18 cellular contexts compared by ENCODE assay signal in the genomic region with DNA sequence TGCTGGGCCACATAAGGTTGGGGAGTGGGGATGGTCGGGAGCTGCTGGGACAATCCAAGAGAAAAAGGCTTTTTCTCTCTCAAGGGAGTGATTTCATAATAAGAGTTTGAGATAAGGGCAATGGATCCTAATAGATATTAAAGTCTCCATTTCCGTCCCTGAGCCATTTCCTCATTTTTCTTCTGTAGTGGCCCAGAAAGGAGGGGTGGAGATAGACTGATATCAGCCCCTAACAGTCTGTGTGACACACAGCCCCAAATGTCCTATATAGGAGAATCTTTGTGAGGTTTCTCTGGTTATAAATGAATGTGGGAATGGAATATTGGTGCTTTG. TPM values are rescaled to one million over a fixed set of nuclear protein-coding genes. Genes with fewer than 3 reads are reported as not detected.
DNase-seq lines count a peak whose midpoint lies in the region; ATAC-seq lines count a peak whose summit lies in the region.
"Had no signal": no experiment of that assay in that cellular context is flagged by ENCODE, and none has a peak within 500 bp of the region (broad histone marks: within the 10 kb centered on the region; RNA-seq: fewer than 3 reads in every experiment).

No MANE protein-coding gene starts in this region.

- no peaks in the 10 kb centered on the region for H3K9me3 ChIP-seq in CD4-positive, alpha-beta memory T cell (ENCODE audit: control insufficient read depth in 1 of 2, low read length in 2 of 2)
- H3K9me3 ChIP-seq: BE2C, SJSA1 had no signal

- CTCF ChIA-PET in CD4-positive, alpha-beta memory T cell (lab: Charles Lee; ENCODE audit: partially characterized antibody) = interaction anchor here (16.1 kb wide), 1 partner anchor 15 kb away, joined by 623 read pairs; no protein-coding TSS in a partner anchor
- CTCF ChIA-PET in activated CD8-positive, alpha-beta T cell treated with anti-CD3 and anti-CD28 coated beads, Interleukin-2, amount 10 ng/mL, durations not matched to agents 7 days and 5 days (lab: Charles Lee) = interaction anchor here (6.0 to 13.6 kb wide), 2 partner anchors 14 to 93 kb away, joined by 33 to 584 read pairs; no protein-coding TSS in a partner anchor

- H3K4me3 Mint-ChIP-seq in CD4-positive, alpha-beta memory T cell = peak overlapping the region in 6 of 8 donors; percentile 22 to 99 (median 67)
- H3K4me3 Mint-ChIP-seq in activated CD8-positive, alpha-beta T cell treated with anti-CD3 and anti-CD28 coated beads, Interleukin-2, amount 10 ng/mL, durations not matched to agents 7 days and 5 days = no peak overlapping the region
- no peak overlapping the region for H3K4me3 Mint-ChIP-seq in memory B cell
- H3K4me3 Mint-ChIP-seq: H9 had no signal

- no peaks in the 10 kb centered on the region for H3K27me3 ChIP-seq in CD4-positive, alpha-beta memory T cell (ENCODE audit: insufficient read depth, low read length)
- H3K27me3 ChIP-seq: BE2C had no signal

- H3K4me1 Mint-ChIP-seq in CD4-positive, alpha-beta memory T cell = peaks cover 75 to 100% (median 91%) of the 10 kb centered on the region in 4 donors
- peaks cover 96% of the 10 kb centered on the region for H3K4me1 Mint-ChIP-seq in activated CD8-positive, alpha-beta T cell treated with anti-CD3 and anti-CD28 coated beads, Interleukin-2, amount 10 ng/mL, durations not matched to agents 7 days and 5 days (ENCODE audit: low read depth)
- H3K4me1 Mint-ChIP-seq in memory B cell = peaks cover 71% of the 10 kb centered on the region

- peaks cover 27% of the 10 kb centered on the region for H3K36me3 ChIP-seq in CD4-positive, alpha-beta memory T cell (ENCODE audit: insufficient read depth, low read length)
- H3K36me3 ChIP-seq: BE2C, SJSA1 had no signal

- peak overlapping the region; percentile 99 for H3K27ac ChIP-seq in CD4-positive, alpha-beta memory T cell (ENCODE audit: low read depth, low read length)
- H3K27ac ChIP-seq: dorsolateral prefrontal cortex, hepatocyte, SJSA1 had no signal

- peak overlapping the region in 1 of 2 donors; percentile 49 for H3K4me3 ChIP-seq in CD4-positive, alpha-beta memory T cell (ENCODE audit: low read length in 2 of 2)
- H3K4me3 ChIP-seq in Jurkat, Clone E6-1 (ENCODE audit: low read length) = peak overlapping the region; percentile 5; the same call in 1 of the 2 replicates
- H3K4me3 ChIP-seq: dorsolateral prefrontal cortex, hepatocyte, SJSA1, smooth muscle cell had no signal

- H3K27me3 Mint-ChIP-seq in CD4-positive, alpha-beta memory T cell = no peaks in the 10 kb centered on the region
- no peaks in the 10 kb centered on the region for H3K27me3 Mint-ChIP-seq in activated CD8-positive, alpha-beta T cell treated with anti-CD3 and anti-CD28 coated beads, Interleukin-2, amount 10 ng/mL, durations not matched to agents 7 days and 5 days (ENCODE audit: low read depth)
- H3K27me3 Mint-ChIP-seq in memory B cell = no peaks in the 10 kb centered on the region

- peaks cover 0 to 4% (median 0%) of the 10 kb centered on the region in 8 donors for H3K9me3 Mint-ChIP-seq in CD4-positive, alpha-beta memory T cell
- no peaks in the 10 kb centered on the region for H3K9me3 Mint-ChIP-seq in activated CD8-positive, alpha-beta T cell treated with anti-CD3 and anti-CD28 coated beads, Interleukin-2, amount 10 ng/mL, durations not matched to agents 7 days and 5 days (ENCODE audit: insufficient read depth)
- H3K9me3 Mint-ChIP-seq in memory B cell = no peaks in the 10 kb centered on the region
- H3K9me3 Mint-ChIP-seq: H9 had no signal

- POLR2A ChIA-PET in CD4-positive, alpha-beta memory T cell (lab: Charles Lee; ENCODE audit: partially characterized antibody) = interaction anchor here (1.0 to 31.0 kb wide), 22 partner anchors 2 to 602 kb away, joined by 3 to 6843 read pairs (median 58); partner anchors contain the start of genes EPHB6 and GSTK1
- POLR2A ChIA-PET in activated CD8-positive, alpha-beta T cell treated with anti-CD3 and anti-CD28 coated beads, Interleukin-2, amount 10 ng/mL, durations not matched to agents 7 days and 5 days (lab: Charles Lee) = interaction anchor here (0.7 to 22.0 kb wide), 4 partner anchors 14 to 248 kb away, joined by 3 to 2065 read pairs (median 4); no protein-coding TSS in a partner anchor

- peaks cover 41 to 43% of the 10 kb centered on the region in 2 donors for H3K36me3 Mint-ChIP-seq in CD4-positive, alpha-beta memory T cell
- peaks cover 50% of the 10 kb centered on the region for H3K36me3 Mint-ChIP-seq in activated CD8-positive, alpha-beta T cell treated with anti-CD3 and anti-CD28 coated beads, Interleukin-2, amount 10 ng/mL, durations not matched to agents 7 days and 5 days (ENCODE audit: low read depth)
- H3K36me3 Mint-ChIP-seq in memory B cell = peaks cover 32% of the 10 kb centered on the region

- H3K27ac Mint-ChIP-seq in CD4-positive, alpha-beta memory T cell = peak overlapping the region; percentile 99 to 100 (median 100)
- H3K27ac Mint-ChIP-seq in activated CD8-positive, alpha-beta T cell treated with anti-CD3 and anti-CD28 coated beads, Interleukin-2, amount 10 ng/mL, durations not matched to agents 7 days and 5 days = peak overlapping the region; percentile 99
- peak overlapping the region; percentile 99 for H3K27ac Mint-ChIP-seq in memory B cell
- H3K27ac Mint-ChIP-seq: H9 had no signal

- intact Hi-C loops in CD4-positive, alpha-beta memory T cell (cut with micrococcal nuclease) = no loop called here

- peaks cover 97% of the 10 kb centered on the region for H3K4me1 ChIP-seq in CD4-positive, alpha-beta memory T cell (ENCODE audit: insufficient read depth, low read length)
- H3K4me1 ChIP-seq: BE2C, SJSA1 had no signal

- no peak for DNase-seq in CD4-positive, alpha-beta memory T cell
- peak; percentile 33 for DNase-seq in Jurkat, Clone E6-1 (ENCODE audit: low read depth, low spot score)
- DNase-seq in activated CD8-positive, alpha-beta T cell treated with anti-CD3 and anti-CD28 coated beads, Interleukin-2, amount 10 ng/mL, durations not matched to agents 7 days and 5 days = no peak
- DNase-seq in memory B cell (ENCODE audit: low spot score in 2 of 2) = no peak
- no peak for DNase-seq in kidney glomerular epithelial cell (lab: John Stamatoyannopoulos, UW)
- DNase-seq: activated CD8-positive, alpha-beta memory T cell treated with anti-CD3 and anti-CD28 coated beads, Interleukin-2, amount 50 U/mL, for 4 hours; BE2C; dorsolateral prefrontal cortex; EL; H9; NCI-H1092 treated with DMSO at 0.1 percent for 48 hours had no signal

- ATAC-seq in activated CD8-positive, alpha-beta T cell treated with anti-CD3 and anti-CD28 coated beads, Interleukin-2, amount 10 ng/mL, durations not matched to agents 7 days and 5 days = no peak
- ATAC-seq in memory B cell (ENCODE audit: low read depth) = no peak
- no peak for ATAC-seq in GM19395 (IDR thresholded peaks at IDR 0.05; ENCODE audit: unreplicated experiment)
- ATAC-seq in HG02623 (IDR thresholded peaks at IDR 0.05; ENCODE audit: unreplicated experiment) = no peak
- no peak for ATAC-seq in GM21529 (IDR thresholded peaks at IDR 0.05; ENCODE audit: unreplicated experiment)

RNA-seq across cellular contexts. Expression of gene PRSS2, which starts 35.2 kb away (rescaled TPM):
- not detected for total RNA-seq in CD4-positive, alpha-beta memory T cell
- not detected for polyA plus RNA-seq in CD4-positive, alpha-beta memory T cell
- not detected for polyA plus RNA-seq in Jurkat, Clone E6-1 (2012; ENCODE audit: insufficient read depth, insufficient read length)
- not detected for total RNA-seq in activated CD8-positive, alpha-beta T cell treated with anti-CD3 and anti-CD28 coated beads, Interleukin-2, amount 10 ng/mL, durations not matched to agents 7 days and 5 days
- total RNA-seq: dorsolateral prefrontal cortex, fibroblast of lung, H9, SJSA1, smooth muscle cell had no signal
- polyA plus RNA-seq: fibroblast of lung, smooth muscle cell had no signal

RNA-seq across cellular contexts. Expression of gene EPHB6, which starts 48.9 kb away (rescaled TPM):
- total RNA-seq in CD4-positive, alpha-beta memory T cell = 10 to 100 TPM; 48.4 to 65.0 TPM
- polyA plus RNA-seq in CD4-positive, alpha-beta memory T cell = 10 to 100 TPM; 14.2 to 27.4 TPM
- polyA plus RNA-seq in Jurkat, Clone E6-1 (2012; ENCODE audit: insufficient read depth, insufficient read length) = 34.2 TPM
- 1 to 10 TPM; 7.0 TPM for total RNA-seq in activated CD8-positive, alpha-beta T cell treated with anti-CD3 and anti-CD28 coated beads, Interleukin-2, amount 10 ng/mL, durations not matched to agents 7 days and 5 days

RNA-seq across cellular contexts. Expression of gene PRSS1, which starts 56.7 kb away (rescaled TPM):
- total RNA-seq in CD4-positive, alpha-beta memory T cell = under 1 TPM in 1 of 2 experiments, not detected in 1; 0.44 TPM
- not detected for polyA plus RNA-seq in CD4-positive, alpha-beta memory T cell
- polyA plus RNA-seq in Jurkat, Clone E6-1 (2012; ENCODE audit: insufficient read depth, insufficient read length) = not detected
- not detected for total RNA-seq in activated CD8-positive, alpha-beta T cell treated with anti-CD3 and anti-CD28 coated beads, Interleukin-2, amount 10 ng/mL, durations not matched to agents 7 days and 5 days
- total RNA-seq: dorsolateral prefrontal cortex, fibroblast of lung, H9, SJSA1, smooth muscle cell had no signal
- polyA plus RNA-seq: fibroblast of lung, smooth muscle cell had no signal

Comparison
In these comparisons a context has a peak if more than half of its experiments do, and no peak if none do; other contexts are left out.
1. H3K4me3 Mint-ChIP-seq: peak in CD4-positive, alpha-beta memory T cell (6 of 8); none in activated CD8-positive, alpha-beta T cell treated with anti-CD3 and anti-CD28 coated beads, Interleukin-2, amount 10 ng/mL, durations not matched to agents 7 days and 5 days (single experiment) and memory B cell (single experiment).
2. RNA of gene EPHB6, which starts 48.9 kb away (total RNA-seq): 48.4 to 65.0 TPM in CD4-positive, alpha-beta memory T cell; 7.0 TPM in activated CD8-positive, alpha-beta T cell treated with anti-CD3 and anti-CD28 coated beads, Interleukin-2, amount 10 ng/mL, durations not matched to agents 7 days and 5 days; every median in the first group is over 4 times any median in the second.
3. Peak in every context shown above with its lines, with median percentiles within 50 percentile points of each other: H3K27ac Mint-ChIP-seq.